24 cellular contexts compared by ENCODE assay signal in the genomic region with DNA sequence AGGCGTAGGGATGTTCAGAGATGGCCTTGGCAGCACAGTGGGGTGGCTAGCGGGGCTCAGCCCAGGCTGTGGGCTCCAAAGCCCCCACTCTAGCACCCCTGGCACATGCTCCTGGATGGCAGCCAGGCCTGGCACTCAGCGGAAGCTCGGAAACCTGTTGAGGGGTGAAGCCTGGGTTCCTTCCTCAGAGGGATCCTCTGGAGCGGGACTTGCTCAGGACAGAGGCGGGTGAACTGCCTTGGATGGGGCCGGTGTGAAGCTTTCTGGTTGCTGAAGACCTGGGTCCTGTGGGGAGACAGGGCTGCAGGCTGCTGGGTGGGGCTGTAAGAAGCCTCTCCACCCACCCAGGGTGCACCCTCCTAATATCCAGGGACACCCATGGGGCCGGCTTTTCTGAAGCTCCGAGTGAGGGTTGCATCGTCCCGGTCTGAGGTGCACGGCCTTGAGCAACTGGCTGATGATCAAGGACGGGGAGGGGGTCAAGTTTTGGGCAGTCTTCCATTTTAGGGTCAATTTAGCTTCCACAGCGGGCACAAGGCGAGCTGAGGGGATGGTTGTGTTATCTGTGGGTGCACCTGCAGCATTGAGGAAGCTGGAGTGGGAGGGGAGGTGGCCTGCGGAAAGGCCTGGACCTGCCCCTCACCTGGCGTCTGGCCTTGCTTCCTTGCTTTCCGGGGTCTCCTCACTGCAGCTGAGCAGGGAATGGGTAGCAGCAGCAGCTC. TPM values are rescaled to one million over a fixed set of nuclear protein-coding genes. Genes with fewer than 3 reads are reported as not detected.
"Had no signal": no experiment of that assay in that cellular context is flagged by ENCODE, and none has a peak within 500 bp of the region (broad histone marks: within the 10 kb centered on the region; RNA-seq: fewer than 3 reads in every experiment).

No MANE protein-coding gene starts in this region.

- H2AFZ ChIP-seq: hepatocyte had no signal

- H3K36me3 Mint-ChIP-seq: activated naive CD8-positive, alpha-beta T cell treated with anti-CD3 and anti-CD28 coated beads, Interleukin-2, amount 10 ng/mL, durations not matched to agents 7 days and 5 days; natural killer cell treated with Interleukin-12 subunit alpha and Interleukin-12 subunit beta and Interleukin-15 and Interleukin-18, amount 100 ng/mL, for 72 hours; stimulated activated effector memory CD8-positive, alpha-beta T cell treated with anti-CD3 and anti-CD28 coated beads, Interleukin-12 subunit alpha, Interleukin-12 subunit beta, amount 100 ng/mL, for 72 hours had no signal

- ATAC-seq: effector memory CD8-positive, alpha-beta T cell; left colon; natural killer cell treated with Interleukin-12 subunit alpha and Interleukin-12 subunit beta and Interleukin-15 and Interleukin-18, amount 100 ng/mL, for 72 hours; stimulated activated effector memory CD8-positive, alpha-beta T cell treated with anti-CD3 and anti-CD28 coated beads, Interleukin-12 subunit alpha, Interleukin-12 subunit beta, amount 100 ng/mL, for 72 hours had no signal

- H3K9me3 ChIP-seq: esophagus squamous epithelium, prostate gland, right lobe of liver, stomach, testis, upper lobe of right lung had no signal

- H3K36me3 ChIP-seq: cardiac muscle cell, esophagus squamous epithelium, prostate gland, right lobe of liver, stomach, upper lobe of right lung had no signal

- H3K27ac Mint-ChIP-seq: activated naive CD8-positive, alpha-beta T cell treated with anti-CD3 and anti-CD28 coated beads, Interleukin-2, amount 10 ng/mL, durations not matched to agents 7 days and 5 days; effector memory CD8-positive, alpha-beta T cell; natural killer cell treated with Interleukin-12 subunit alpha and Interleukin-12 subunit beta and Interleukin-15 and Interleukin-18, amount 100 ng/mL, for 72 hours; stimulated activated effector memory CD8-positive, alpha-beta T cell treated with anti-CD3 and anti-CD28 coated beads, Interleukin-12 subunit alpha, Interleukin-12 subunit beta, amount 100 ng/mL, for 72 hours had no signal

- H3K4me3 ChIP-seq: cardiac muscle cell, esophagus squamous epithelium, hepatocyte, lung, prostate gland, right lobe of liver, smooth muscle cell, stomach, testis, upper lobe of right lung had no signal

- H3K9me3 Mint-ChIP-seq: activated naive CD8-positive, alpha-beta T cell treated with anti-CD3 and anti-CD28 coated beads, Interleukin-2, amount 10 ng/mL, durations not matched to agents 7 days and 5 days; effector memory CD8-positive, alpha-beta T cell; natural killer cell treated with Interleukin-12 subunit alpha and Interleukin-12 subunit beta and Interleukin-15 and Interleukin-18, amount 100 ng/mL, for 72 hours; stimulated activated effector memory CD8-positive, alpha-beta T cell treated with anti-CD3 and anti-CD28 coated beads, Interleukin-12 subunit alpha, Interleukin-12 subunit beta, amount 100 ng/mL, for 72 hours had no signal

- H3K4me2 ChIP-seq: hepatocyte, smooth muscle cell had no signal

- H3K27me3 ChIP-seq: cardiac muscle cell, hepatocyte, right lobe of liver, testis had no signal

- H3K4me1 ChIP-seq: esophagus squamous epithelium, prostate gland, right lobe of liver, upper lobe of right lung had no signal

- H3K27ac ChIP-seq: cardiac muscle cell, esophagus squamous epithelium, hepatocyte, prostate gland, right lobe of liver, stomach, testis, upper lobe of right lung had no signal

- DNase-seq: activated CD4-positive, alpha-beta T cell treated with anti-CD3 and anti-CD28 coated beads for 1 hour; activated CD4-positive, alpha-beta T cell treated with anti-CD3 and anti-CD28 coated beads, Interleukin-2, amount 50 U/mL, for 48 hours; activated naive CD8-positive, alpha-beta T cell treated with anti-CD3 and anti-CD28 coated beads, Interleukin-2, amount 10 ng/mL, durations not matched to agents 7 days and 5 days; amygdala; effector memory CD8-positive, alpha-beta T cell; esophagus squamous epithelium; left colon; nucleus accumbens; stimulated activated CD4-positive, alpha-beta T cell treated with anti-CD3 and anti-CD28 coated beads, Interleukin-4, amount 100 ng/mL, for 24 hours; stomach; T1000; testis had no signal

- H3K79me2 ChIP-seq: hepatocyte had no signal

- H3K4me3 Mint-ChIP-seq: activated naive CD8-positive, alpha-beta T cell treated with anti-CD3 and anti-CD28 coated beads, Interleukin-2, amount 10 ng/mL, durations not matched to agents 7 days and 5 days; effector memory CD8-positive, alpha-beta T cell; natural killer cell treated with Interleukin-12 subunit alpha and Interleukin-12 subunit beta and Interleukin-15 and Interleukin-18, amount 100 ng/mL, for 72 hours; stimulated activated effector memory CD8-positive, alpha-beta T cell treated with anti-CD3 and anti-CD28 coated beads, Interleukin-12 subunit alpha, Interleukin-12 subunit beta, amount 100 ng/mL, for 72 hours had no signal

RNA-seq across cellular contexts. Expression of a gene that starts 5.2 kb away (rescaled TPM):
- total RNA-seq: activated naive CD8-positive, alpha-beta T cell treated with anti-CD3 and anti-CD28 coated beads, Interleukin-2, amount 10 ng/mL, durations not matched to agents 7 days and 5 days; cardiac muscle cell; dermis microvascular lymphatic vessel endothelial cell; glomerular endothelial cell; hepatocyte; left colon; natural killer cell treated with Interleukin-12 subunit alpha and Interleukin-12 subunit beta and Interleukin-15 and Interleukin-18, amount 100 ng/mL, for 72 hours; right lobe of liver; smooth muscle cell; stomach; T-helper 1 cell treated with Interleukin-12 subunit alpha and Interleukin-12 subunit beta and Interleukin-4 antibody, amounts not matched to agents 30 ng/mL and 1 ng/mL, for 36 hours; upper lobe of right lung had no signal
- polyA plus RNA-seq: cardiac muscle cell, hepatocyte, smooth muscle cell, stomach had no signal

RNA-seq across cellular contexts. Expression of a gene that starts 8.4 kb away (rescaled TPM):
- total RNA-seq: activated naive CD8-positive, alpha-beta T cell treated with anti-CD3 and anti-CD28 coated beads, Interleukin-2, amount 10 ng/mL, durations not matched to agents 7 days and 5 days; cardiac muscle cell; dermis microvascular lymphatic vessel endothelial cell; esophagus squamous epithelium; glomerular endothelial cell; hepatocyte; left colon; lung; natural killer cell treated with Interleukin-12 subunit alpha and Interleukin-12 subunit beta and Interleukin-15 and Interleukin-18, amount 100 ng/mL, for 72 hours; right lobe of liver; smooth muscle cell; stomach; T-helper 1 cell treated with Interleukin-12 subunit alpha and Interleukin-12 subunit beta and Interleukin-4 antibody, amounts not matched to agents 30 ng/mL and 1 ng/mL, for 36 hours; upper lobe of right lung had no signal
- polyA plus RNA-seq: cardiac muscle cell, hepatocyte, lung, smooth muscle cell, stomach had no signal
